ENCODE assay signal across 8 cellular contexts in genomic region chr4:7124643-7125442, GRCh38. TPM values are rescaled to one million over a fixed set of nuclear protein-coding genes. Genes with fewer than 3 reads are reported as not detected.
A peak's percentile ranks its signal among the peaks of the same experiment; 100 is the strongest.
DNase-seq lines count a peak whose midpoint lies in the region; ATAC-seq and TF ChIP-seq lines count a peak whose summit lies in the region.

No MANE protein-coding gene starts in this region.

- no peaks in the 10 kb centered on the region for H3K79me2 ChIP-seq in mesendoderm (ENCODE audit: control insufficient read depth, insufficient read depth, low read length)

- no peak overlapping the region for H2BK5ac ChIP-seq in mesendoderm (ENCODE audit: low read length)

- H4K5ac ChIP-seq in mesendoderm (ENCODE audit: low read length), result no peak overlapping the region

- H3K9ac ChIP-seq in mesendoderm (ENCODE audit: low read length), result no peak overlapping the region

- H3K36me3 ChIP-seq in mesendoderm (ENCODE audit: control insufficient read depth, insufficient read depth, low read length) (no peaks in the 10 kb centered on the region), spleen (no peaks in the 10 kb centered on the region)

- H2AK5ac ChIP-seq in mesendoderm (ENCODE audit: low read length), result no peak overlapping the region

- no peak overlapping the region for H4K8ac ChIP-seq in mesendoderm (ENCODE audit: low read depth, low read length)

- H3K4ac ChIP-seq in mesendoderm (ENCODE audit: low read depth, low read length), result no peak overlapping the region

- no peak overlapping the region for H3K56ac ChIP-seq in mesendoderm (ENCODE audit: low read length)

- DNase-seq in AG10803 (ENCODE audit: low read depth) (peak; percentile 80), NCI-H1092 treated with DMSO at 0.1 percent for 48 hours (lab: John Stamatoyannopoulos, UW) (peak; percentile 44), choroid plexus epithelial cell (ENCODE audit: low read depth) (peak; percentile 95), mesendoderm (peak; percentile 48), spleen (no peak)
- no peak for DNase-seq in activated T-cell treated with anti-CD3 and anti-CD28 coated beads, Interleukin-2, amount 50 U/mL, for 48 hours

- ATAC-seq in HG03039 (IDR thresholded peaks at IDR 0.05; ENCODE audit: unreplicated experiment) (no peak), HG02870 (IDR thresholded peaks at IDR 0.05; ENCODE audit: unreplicated experiment) (no peak)

- H3K27me3 ChIP-seq in mesendoderm (ENCODE audit: insufficient read depth, low read length, poor library complexity) (no peaks in the 10 kb centered on the region), spleen (replicated peaks in 1 of 7) (peaks cover 0 to 21% (median 0%) of the 10 kb centered on the region in 7 donors)

- H3K9me3 ChIP-seq in spleen, result no peaks in the 10 kb centered on the region

- H3K4me2 ChIP-seq in mesendoderm (ENCODE audit: low read length), result no peak overlapping the region

- no peak overlapping the region for H3K18ac ChIP-seq in mesendoderm (ENCODE audit: low read length)

- no peaks in the 10 kb centered on the region for H3K4me1 ChIP-seq in mesendoderm (ENCODE audit: control insufficient read depth, low read depth, low read length)
- no peaks in the 10 kb centered on the region for H3K4me1 ChIP-seq in spleen

- TF ChIP-seq POLR2A in spleen (IDR thresholded peaks at IDR 0.05), result no peak

- WGBS in mesendoderm (ENCODE audit: extremely low coverage, insufficient coverage, low lambda C conversion rate), result no CpG with 5 or more reads among the region's 22 CpGs
- WGBS in spleen, 5 donors, result 68 to 78% (median 77%) methylated on average over 22 of the region's 22 CpGs

- TF ChIP-seq CTCF in AG10803 (conservative IDR thresholded peaks at IDR 0.05; ENCODE audit: low read length) (no peak; the same call in 1 of the 2 replicates), choroid plexus epithelial cell (conservative IDR thresholded peaks at IDR 0.05; ENCODE audit: low read depth, low read length) (peak; percentile 20), spleen (IDR thresholded peaks at IDR 0.05 in 8 of 11, conservative IDR thresholded peaks at IDR 0.05 in 3 of 11) (no peak)

- no peak overlapping the region for H2BK120ac ChIP-seq in mesendoderm (ENCODE audit: low read depth, low read length)

- H3K23ac ChIP-seq in mesendoderm (ENCODE audit: low read length), result no peak overlapping the region

- intact Hi-C loops in spleen (cut with DNase I; ENCODE audit: low total_unique reads), result no loop called here

- no peak overlapping the region for H3K4me3 ChIP-seq in AG10803 (ENCODE audit: low read length)
- no peak overlapping the region for H3K4me3 ChIP-seq in choroid plexus epithelial cell (ENCODE audit: low read depth, low read length)
- H3K4me3 ChIP-seq in mesendoderm (ENCODE audit: low read length), result no peak overlapping the region
- no peak overlapping the region for H3K4me3 ChIP-seq in spleen

- no peak overlapping the region for H2BK15ac ChIP-seq in mesendoderm (replicated peaks; ENCODE audit: low read depth)

- no peaks in the 10 kb centered on the region for H3K79me1 ChIP-seq in mesendoderm (ENCODE audit: low read length)

- H3K27ac ChIP-seq in mesendoderm (ENCODE audit: low read depth, low read length) (no peak overlapping the region), spleen (peak overlapping the region in 1 of 8 donors; percentile 16)

RNA-seq across cellular contexts. Expression of gene GRPEL1, which starts 57.0 kb away (rescaled TPM):
- polyA plus RNA-seq in mesendoderm (2013, experiment 1 of 2), result 27.2 TPM
- 28.8 TPM for polyA plus RNA-seq in mesendoderm (2013, experiment 2 of 2)
- total RNA-seq in spleen, result 10 to 100 TPM; 21.3 to 42.7 (median 32.7) TPM
- 10 to 100 TPM; 17.6 to 29.6 (median 23.8) TPM for polyA plus RNA-seq in spleen

Comparison
In these comparisons a context has a peak if more than half of its experiments do, and no peak if none do; other contexts are left out.
1. DNase-seq: peak in AG10803 (single experiment), NCI-H1092 treated with DMSO at 0.1 percent for 48 hours (single experiment), choroid plexus epithelial cell (single experiment) and mesendoderm (single experiment); none in activated T-cell treated with anti-CD3 and anti-CD28 coated beads, Interleukin-2, amount 50 U/mL, for 48 hours (0 of 2) and spleen (single experiment).